16 cellular contexts compared by ENCODE assay signal in genomic region chr10:1178506-1178905, GRCh38.
DNase-seq lines count a peak whose midpoint lies in the region; ATAC-seq and TF ChIP-seq lines count a peak whose summit lies in the region.
"Had no signal": no experiment of that assay in that cellular context is flagged by ENCODE, and none has a peak within 500 bp of the region (broad histone marks: within the 10 kb centered on the region; RNA-seq: fewer than 3 reads in every experiment).

No MANE protein-coding gene starts in this region.

- no peak overlapping the region for H3K4me3 ChIP-seq in H7 (ENCODE audit: insufficient read depth, low read depth, low read length)
- H3K4me3 ChIP-seq in neural progenitor cell, result no peak overlapping the region
- H3K4me3 ChIP-seq in body of pancreas, result no peak overlapping the region
- H3K4me3 ChIP-seq: A549 had no signal

- TF ChIP-seq POLR2A in body of pancreas (IDR thresholded peaks at IDR 0.05), result no peak

- H3K27me3 ChIP-seq in H7 (ENCODE audit: control insufficient read depth, insufficient read depth, low read length), result peaks cover 1% of the 10 kb centered on the region; the same call in 1 of the 2 replicates
- H3K27me3 ChIP-seq in neural progenitor cell, result no peaks in the 10 kb centered on the region
- H3K27me3 ChIP-seq in body of pancreas, result no peaks in the 10 kb centered on the region
- H3K27me3 ChIP-seq: BE2C had no signal

- H3F3A ChIP-seq in neural progenitor cell (ENCODE audit: low read depth), result no peaks in the 10 kb centered on the region

- no peaks in the 10 kb centered on the region for H3K79me2 ChIP-seq in neural progenitor cell (ENCODE audit: low read depth)

- TF ChIP-seq CTCF in chondrocyte (IDR thresholded peaks at IDR 0.05), result no peak
- TF ChIP-seq CTCF in neural progenitor cell (IDR thresholded peaks at IDR 0.05), result no peak
- no peak for TF ChIP-seq CTCF in body of pancreas (IDR thresholded peaks at IDR 0.05)

- WGBS in body of pancreas, 2 donors, result 78 to 89% methylated on average over 8 to 16 of the region's 16 CpGs

- H3K36me3 ChIP-seq in H7 (replicated peaks; ENCODE audit: control insufficient read depth, insufficient read depth, low read length) (no peaks in the 10 kb centered on the region), neural progenitor cell (no peaks in the 10 kb centered on the region), body of pancreas (replicated peaks in 1 of 2; ENCODE audit: insufficient read depth in 1 of 2, low read depth in 2 of 2) (no peaks in the 10 kb centered on the region)
- H3K36me3 ChIP-seq: BE2C had no signal

- H2AFZ ChIP-seq in neural progenitor cell (replicated peaks), result peak overlapping the region; percentile 50

- peak; percentile 54 for DNase-seq in H7
- DNase-seq in chondrocyte (ENCODE audit: low spot score), result peak; percentile 68
- DNase-seq in neural progenitor cell (ENCODE audit: low spot score), result no peak
- peak; percentile 2 for DNase-seq in superior temporal gyrus (ENCODE audit: extremely low spot score)
- DNase-seq in body of pancreas, result no peak
- DNase-seq: BE2C; CD8-positive, alpha-beta T cell; COR-L47; DMS153; DMS79 treated with DMSO at 0.1 percent for 48 hours; EL had no signal

- no peaks in the 10 kb centered on the region for H3K9me3 ChIP-seq in neural progenitor cell (ENCODE audit: low read depth)
- no peaks in the 10 kb centered on the region for H3K9me3 ChIP-seq in body of pancreas
- H3K9me3 ChIP-seq: A549, BE2C had no signal

- peaks cover 1% of the 10 kb centered on the region for H3K27me3 Mint-ChIP-seq in chondrocyte (ENCODE audit: low read depth)
- peaks cover 7% of the 10 kb centered on the region for H3K27me3 Mint-ChIP-seq in neural progenitor cell (ENCODE audit: insufficient read depth, low read depth)

- intact Hi-C loops in body of pancreas (cut with DNase I), result no loop called here

- H3K4me3 Mint-ChIP-seq in chondrocyte (ENCODE audit: unreplicated experiment) (no peak overlapping the region), neural progenitor cell (no peak overlapping the region)
- H3K4me3 Mint-ChIP-seq: CD14-positive monocyte; CD8-positive, alpha-beta T cell had no signal

- ATAC-seq in GM18520 (IDR thresholded peaks at IDR 0.05; ENCODE audit: unreplicated experiment), result no peak
- ATAC-seq in GM21786 (IDR thresholded peaks at IDR 0.05; ENCODE audit: unreplicated experiment), result no peak
- ATAC-seq in body of pancreas, result no peak
- ATAC-seq: A549; CD8-positive, alpha-beta T cell had no signal

- no peaks in the 10 kb centered on the region for H3K9me3 Mint-ChIP-seq in chondrocyte (ENCODE audit: low read depth)
- H3K9me3 Mint-ChIP-seq in neural progenitor cell, result peaks cover 2% of the 10 kb centered on the region
- H3K9me3 Mint-ChIP-seq: CD14-positive monocyte; CD8-positive, alpha-beta T cell had no signal

- H3K27ac ChIP-seq in neural progenitor cell, result no peak overlapping the region
- H3K27ac ChIP-seq in body of pancreas, result no peak overlapping the region
- H3K27ac ChIP-seq: A549, HL-60 had no signal

- H3K4me1 Mint-ChIP-seq in chondrocyte (ENCODE audit: low read depth) (no peaks in the 10 kb centered on the region), neural progenitor cell (peaks cover 17% of the 10 kb centered on the region)
- H3K4me1 Mint-ChIP-seq: CD14-positive monocyte had no signal

- H3K27ac Mint-ChIP-seq in chondrocyte (ENCODE audit: unreplicated experiment), result no peak overlapping the region
- no peak overlapping the region for H3K27ac Mint-ChIP-seq in neural progenitor cell
- H3K27ac Mint-ChIP-seq: CD8-positive, alpha-beta T cell had no signal

- peaks cover 4% of the 10 kb centered on the region for H3K4me1 ChIP-seq in neural progenitor cell
- H3K4me1 ChIP-seq in body of pancreas, result no peaks in the 10 kb centered on the region
- H3K4me1 ChIP-seq: A549, BE2C had no signal

- H3K36me3 Mint-ChIP-seq in chondrocyte (ENCODE audit: low read depth) (no peaks in the 10 kb centered on the region), neural progenitor cell (no peaks in the 10 kb centered on the region)
- H3K36me3 Mint-ChIP-seq: CD14-positive monocyte; CD8-positive, alpha-beta T cell had no signal

- no peaks in the 10 kb centered on the region for H4K20me1 ChIP-seq in neural progenitor cell (ENCODE audit: low read depth)

- no peak overlapping the region for H3K9ac ChIP-seq in neural progenitor cell

- no peak overlapping the region for H3K4me2 ChIP-seq in neural progenitor cell
- H3K4me2 ChIP-seq: A549 had no signal

Comparison
In these comparisons a context has a peak if more than half of its experiments do, and no peak if none do; other contexts are left out.
1. DNase-seq: peak in H7 (single experiment), chondrocyte (single experiment) and superior temporal gyrus (single experiment); none in neural progenitor cell (single experiment) and body of pancreas (0 of 4).